ENCODE assay signal across 8 cellular contexts in genomic region chr1:2227341-2228156, GRCh38. TPM values are rescaled to one million over a fixed set of nuclear protein-coding genes. Genes with fewer than 3 reads are reported as not detected.
DNase-seq lines count a peak whose midpoint lies in the region; ATAC-seq and TF ChIP-seq lines count a peak whose summit lies in the region.

No MANE protein-coding gene starts in this region.

- H3K4me1 ChIP-seq in OCI-LY7 (ENCODE audit: insufficient read depth, low read length, poor library complexity, severe bottlenecking) (peaks cover 34% of the 10 kb centered on the region), mucosa of descending colon (ENCODE audit: low read depth) (peaks cover 32% of the 10 kb centered on the region)

- no peak for TF ChIP-seq CTCF in OCI-LY7 (conservative IDR thresholded peaks at IDR 0.05; ENCODE audit: low read length)
- no peak for TF ChIP-seq CTCF in epithelial cell of esophagus (IDR thresholded peaks at IDR 0.05; ENCODE audit: insufficient read depth, low read depth, low read length, missing control alignments)
- TF ChIP-seq CTCF in mucosa of descending colon (IDR thresholded peaks at IDR 0.05) = no peak

- H2AFZ ChIP-seq in OCI-LY7 (ENCODE audit: low read length) = peak overlapping the region; percentile 81

- no peaks in the 10 kb centered on the region for H3K9me2 ChIP-seq in OCI-LY7 (ENCODE audit: insufficient read depth, low read length)

- POLR2A ChIA-PET in OCI-LY7 (lab: Charles Lee) = no interaction called here

- BruUV-seq in OCI-LY7 (replicated peaks; lab: Mats Ljungman, UMichigan) = no TSS peak

- DNase-seq in DMS114 treated with DMSO at 0.1 percent for 48 hours (lab: John Stamatoyannopoulos, UW; ENCODE audit: unreplicated experiment) (peak; percentile 90), HuH-7 (ENCODE audit: low spot score) (peak; percentile 94), OCI-LY7 (ENCODE audit: low spot score) (peak; percentile 96), activated T-cell treated with anti-CD3 and anti-CD28 coated beads for 4 hours (peak; percentile 80), epithelial cell of esophagus (ENCODE audit: low read depth) (peak; percentile 98), mucosa of descending colon (peak; percentile 95 to 99 (median 97))
- DNase-seq in stimulated activated CD8-positive, alpha-beta memory T cell treated with anti-CD3 and anti-CD28 coated beads, Interleukin-2, amount 100 ng/mL, for 48 hours (ENCODE audit: low read depth in 2 of 2) = peak; percentile 92 to 94

- no peaks in the 10 kb centered on the region for H3K36me3 ChIP-seq in OCI-LY7 (ENCODE audit: insufficient read depth, low read length)
- H3K36me3 ChIP-seq in mucosa of descending colon (ENCODE audit: low read depth) = no peaks in the 10 kb centered on the region

- intact Hi-C loops in OCI-LY7 (cut with micrococcal nuclease; ENCODE audit: unreplicated experiment) = no loop called here
- intact Hi-C loops in mucosa of descending colon (cut with DNase I, micrococcal nuclease) = no loop called here

- ATAC-seq in GM21528 (IDR thresholded peaks at IDR 0.05; ENCODE audit: low FRiP score, unreplicated experiment) = peak; percentile 80
- peak; percentile 90 for ATAC-seq in mucosa of descending colon

- no peaks in the 10 kb centered on the region for H4K20me1 ChIP-seq in OCI-LY7 (ENCODE audit: insufficient read depth, low read length)

- no peaks in the 10 kb centered on the region for H3K9me3 ChIP-seq in OCI-LY7 (ENCODE audit: low read length)
- no peaks in the 10 kb centered on the region for H3K9me3 ChIP-seq in mucosa of descending colon

- H3K4me2 ChIP-seq in OCI-LY7 (ENCODE audit: low read length) = peak overlapping the region; percentile 79

- peak overlapping the region; percentile 70 for H3K4me3 ChIP-seq in OCI-LY7 (ENCODE audit: low read depth, low read length, poor library complexity, severe bottlenecking)
- H3K4me3 ChIP-seq in epithelial cell of esophagus (ENCODE audit: low read length) = peak overlapping the region; percentile 61
- H3K4me3 ChIP-seq in mucosa of descending colon = peak overlapping the region; percentile 38

- CTCF ChIA-PET in OCI-LY7 (lab: Charles Lee; ENCODE audit: unreplicated experiment) = no interaction called here

- H3K79me2 ChIP-seq in OCI-LY7 (ENCODE audit: insufficient read depth, low read depth, low read length) = no peaks in the 10 kb centered on the region

- no peak overlapping the region for H3K27ac ChIP-seq in OCI-LY7 (ENCODE audit: low read depth, low read length, poor library complexity, severe bottlenecking)

RNA-seq across cellular contexts. Expression of gene SKI, which starts 0.6 kb away (rescaled TPM):
- total RNA-seq in OCI-LY7 (2014; rRNA removed; shearing (Covaris generic)) = 3.4 and 4.7 TPM in 2 replicates
- total RNA-seq in OCI-LY7 (2022) = 10.0 and 11.7 TPM in 2 replicates
- 10 to 100 TPM; 26.8 to 86.6 (median 29.0) TPM for total RNA-seq in mucosa of descending colon

RNA-seq across cellular contexts. Expression of gene FAAP20, which starts 33.0 kb away (rescaled TPM):
- 25.7 and 47.4 TPM in 2 replicates for total RNA-seq in OCI-LY7 (2014; rRNA removed; shearing (Covaris generic))
- 55.4 and 55.7 TPM in 2 replicates for total RNA-seq in OCI-LY7 (2022)
- total RNA-seq in mucosa of descending colon = 10 to 100 TPM; 23.4 to 42.6 (median 32.0) TPM
